ENCODE assay signal across 1 cellular context in the genomic region with DNA sequence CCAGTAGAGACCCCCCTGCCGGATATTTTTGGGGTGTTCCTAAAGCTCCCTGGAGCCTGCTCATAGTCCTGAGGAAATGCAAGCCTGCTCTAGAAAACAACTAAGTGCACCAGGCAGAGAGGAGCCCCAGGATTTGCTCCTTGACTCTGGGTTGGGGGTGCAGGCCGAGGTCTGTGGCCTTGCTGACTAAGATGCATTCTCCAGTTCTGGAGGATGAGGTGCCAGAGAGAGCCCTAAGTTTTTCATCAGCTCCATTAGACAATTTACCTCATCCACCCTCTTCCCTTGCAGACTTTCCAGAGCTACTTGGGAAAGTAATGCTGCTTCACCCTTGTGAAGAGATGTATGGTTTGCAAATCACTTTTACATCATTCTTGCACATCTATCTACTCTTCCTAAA.
TF ChIP-seq lines count a peak whose summit lies in the region.

No MANE protein-coding gene starts in this region.

TF ChIP-seq in HepG2, 621 proteins besides CTCF, POLR2A, EP300 and RAD21:
- TF ChIP-seq, protein P1, sequence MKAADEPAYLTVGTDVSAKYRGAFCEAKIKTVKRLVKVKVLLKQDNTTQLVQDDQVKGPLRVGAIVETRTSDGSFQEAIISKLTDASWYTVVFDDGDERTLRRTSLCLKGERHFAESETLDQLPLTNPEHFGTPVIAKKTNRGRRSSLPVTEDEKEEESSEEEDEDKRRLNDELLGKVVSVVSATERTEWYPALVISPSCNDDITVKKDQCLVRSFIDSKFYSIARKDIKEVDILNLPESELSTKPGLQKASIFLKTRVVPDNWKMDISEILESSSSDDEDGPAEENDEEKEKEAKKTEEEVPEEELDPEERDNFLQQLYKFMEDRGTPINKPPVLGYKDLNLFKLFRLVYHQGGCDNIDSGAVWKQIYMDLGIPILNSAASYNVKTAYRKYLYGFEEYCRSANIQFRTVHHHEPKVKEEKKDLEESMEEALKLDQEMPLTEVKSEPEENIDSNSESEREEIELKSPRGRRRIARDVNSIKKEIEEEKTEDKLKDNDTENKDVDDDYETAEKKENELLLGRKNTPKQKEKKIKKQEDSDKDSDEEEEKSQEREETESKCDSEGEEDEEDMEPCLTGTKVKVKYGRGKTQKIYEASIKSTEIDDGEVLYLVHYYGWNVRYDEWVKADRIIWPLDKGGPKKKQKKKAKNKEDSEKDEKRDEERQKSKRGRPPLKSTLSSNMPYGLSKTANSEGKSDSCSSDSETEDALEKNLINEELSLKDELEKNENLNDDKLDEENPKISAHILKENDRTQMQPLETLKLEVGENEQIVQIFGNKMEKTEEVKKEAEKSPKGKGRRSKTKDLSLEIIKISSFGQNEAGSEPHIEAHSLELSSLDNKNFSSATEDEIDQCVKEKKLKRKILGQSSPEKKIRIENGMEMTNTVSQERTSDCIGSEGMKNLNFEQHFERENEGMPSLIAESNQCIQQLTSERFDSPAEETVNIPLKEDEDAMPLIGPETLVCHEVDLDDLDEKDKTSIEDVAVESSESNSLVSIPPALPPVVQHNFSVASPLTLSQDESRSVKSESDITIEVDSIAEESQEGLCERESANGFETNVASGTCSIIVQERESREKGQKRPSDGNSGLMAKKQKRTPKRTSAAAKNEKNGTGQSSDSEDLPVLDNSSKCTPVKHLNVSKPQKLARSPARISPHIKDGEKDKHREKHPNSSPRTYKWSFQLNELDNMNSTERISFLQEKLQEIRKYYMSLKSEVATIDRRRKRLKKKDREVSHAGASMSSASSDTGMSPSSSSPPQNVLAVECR (CRISPR knock-in tag; IDR thresholded peaks at IDR 0.05; ENCODE audit: borderline replicate concordance), result 0 out of 2 replicates have a peak, but pooled peaks have one; percentile 12
- TF ChIP-seq, protein P2, sequence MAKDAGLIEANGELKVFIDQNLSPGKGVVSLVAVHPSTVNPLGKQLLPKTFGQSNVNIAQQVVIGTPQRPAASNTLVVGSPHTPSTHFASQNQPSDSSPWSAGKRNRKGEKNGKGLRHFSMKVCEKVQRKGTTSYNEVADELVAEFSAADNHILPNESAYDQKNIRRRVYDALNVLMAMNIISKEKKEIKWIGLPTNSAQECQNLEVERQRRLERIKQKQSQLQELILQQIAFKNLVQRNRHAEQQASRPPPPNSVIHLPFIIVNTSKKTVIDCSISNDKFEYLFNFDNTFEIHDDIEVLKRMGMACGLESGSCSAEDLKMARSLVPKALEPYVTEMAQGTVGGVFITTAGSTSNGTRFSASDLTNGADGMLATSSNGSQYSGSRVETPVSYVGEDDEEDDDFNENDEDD (CRISPR knock-in tag; IDR thresholded peaks at IDR 0.05; ENCODE audit: borderline replicate concordance), result no peak
TF ChIP-seq in HepG2: peak in this region for 1.
